In the genomic region with DNA sequence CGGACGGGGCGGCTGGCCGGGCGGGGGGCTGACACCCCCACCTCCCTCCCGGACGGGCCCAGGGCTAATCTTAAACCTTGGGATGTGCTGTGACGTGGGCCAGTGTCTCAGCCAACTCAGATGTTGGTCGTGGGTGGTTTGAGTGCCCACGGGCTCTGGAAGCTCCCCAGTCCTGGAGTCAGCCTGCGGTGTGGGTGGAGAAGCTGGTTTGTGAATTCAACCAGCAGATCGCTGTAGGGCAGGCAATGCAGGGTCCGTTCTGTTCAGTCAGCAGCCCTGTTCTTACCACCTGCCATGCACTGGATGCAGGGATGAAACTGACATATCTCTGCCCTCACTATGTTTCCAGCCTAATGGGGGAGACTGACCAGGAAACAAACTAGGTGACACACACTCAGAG, we compare ENCODE assay signal across 1 cellular context.
TF ChIP-seq lines count a peak whose summit lies in the region.

No MANE protein-coding gene starts in this region.

TF ChIP-seq in HEK293, 187 proteins besides CTCF, POLR2A, EP300 and RAD21 (continued from another document):
- no peak for TF ChIP-seq KLF7 (tag by site-specific recombination; IDR thresholded peaks at IDR 0.05; ENCODE audit: borderline replicate concordance)
- TF ChIP-seq ZFHX2 (tag by site-specific recombination; conservative IDR thresholded peaks at IDR 0.05) = peak; percentile 89
